In the genomic region with DNA sequence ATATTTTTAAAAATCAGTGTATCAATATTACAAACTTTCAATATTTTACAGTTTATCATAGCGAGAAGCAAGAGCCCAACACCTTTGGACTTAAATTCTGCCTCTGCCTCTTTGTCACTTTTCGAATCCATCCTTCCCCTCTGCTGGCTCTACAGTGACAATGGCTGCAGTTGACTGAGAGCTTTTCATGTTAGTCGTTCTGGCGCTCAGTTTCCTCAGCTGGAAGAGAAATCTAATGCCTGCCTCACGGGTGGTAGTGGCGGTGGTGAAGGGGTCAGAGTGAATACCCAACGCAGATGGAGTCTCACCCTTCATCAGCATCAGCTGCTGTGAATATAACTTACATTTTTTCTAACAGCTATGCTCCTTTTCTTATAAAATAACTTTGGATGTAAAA, we compare ENCODE assay signal across 17 cellular contexts.
"Had no signal": no experiment of that assay in that cellular context is flagged by ENCODE, and none has a peak within 500 bp of the region (broad histone marks: within the 10 kb centered on the region; RNA-seq: fewer than 3 reads in every experiment).

No MANE protein-coding gene starts in this region.

- ATAC-seq: gastroesophageal sphincter; heart right ventricle; left ventricle myocardium superior; stimulated activated naive CD8-positive, alpha-beta T cell treated with anti-CD3 and anti-CD28 coated beads, Interleukin-15, Interleukin-2, amounts not matched to agents 100 U/mL and 50 U/mL, for 24 hours had no signal

- H3K4me3 ChIP-seq: gastroesophageal sphincter, heart right ventricle, tibial artery, uterus had no signal

- H3K27me3 ChIP-seq: tibial artery, uterus had no signal

- H3K4me1 ChIP-seq: gastroesophageal sphincter, tibial artery, uterus had no signal

- DNase-seq: activated CD4-positive, alpha-beta T cell treated with anti-CD3 and anti-CD28 coated beads, Interleukin-2, amount 50 U/mL, for 1 hour; activated CD8-positive, alpha-beta memory T cell treated with anti-CD3 and anti-CD28 coated beads for 24 hours; activated CD8-positive, alpha-beta memory T cell treated with anti-CD3 and anti-CD28 coated beads, Interleukin-2, amount 50 U/mL, for 48 hours; activated effector memory CD4-positive, alpha-beta T cell treated with anti-CD3 and anti-CD28 coated beads, Interleukin-2, amount 50 U/mL, for 16 hours; activated naive CD4-positive, alpha-beta T cell treated with anti-CD3 and anti-CD28 coated beads, Interleukin-2, amount 50 U/mL, for 16 hours; aorta; cortex of kidney; effector CD4-positive, alpha-beta T cell; left ventricle myocardium superior; stimulated activated CD4-positive, alpha-beta T cell treated with anti-CD3 and anti-CD28 coated beads, Interleukin-1b, Interleukin-23, amount 100 ng/mL, for 48 hours; T1000; tibial artery; uterus had no signal

- H3K27ac ChIP-seq: esophagus muscularis mucosa, gastroesophageal sphincter, heart right ventricle, tibial artery, uterus had no signal

- H3K9me3 ChIP-seq: esophagus muscularis mucosa, gastroesophageal sphincter, heart right ventricle, tibial artery, uterus had no signal

- H3K36me3 ChIP-seq: esophagus muscularis mucosa, gastroesophageal sphincter, heart right ventricle, tibial artery, uterus had no signal
